Comparison of ENCODE assay signal across 1 cellular context in the genomic region with DNA sequence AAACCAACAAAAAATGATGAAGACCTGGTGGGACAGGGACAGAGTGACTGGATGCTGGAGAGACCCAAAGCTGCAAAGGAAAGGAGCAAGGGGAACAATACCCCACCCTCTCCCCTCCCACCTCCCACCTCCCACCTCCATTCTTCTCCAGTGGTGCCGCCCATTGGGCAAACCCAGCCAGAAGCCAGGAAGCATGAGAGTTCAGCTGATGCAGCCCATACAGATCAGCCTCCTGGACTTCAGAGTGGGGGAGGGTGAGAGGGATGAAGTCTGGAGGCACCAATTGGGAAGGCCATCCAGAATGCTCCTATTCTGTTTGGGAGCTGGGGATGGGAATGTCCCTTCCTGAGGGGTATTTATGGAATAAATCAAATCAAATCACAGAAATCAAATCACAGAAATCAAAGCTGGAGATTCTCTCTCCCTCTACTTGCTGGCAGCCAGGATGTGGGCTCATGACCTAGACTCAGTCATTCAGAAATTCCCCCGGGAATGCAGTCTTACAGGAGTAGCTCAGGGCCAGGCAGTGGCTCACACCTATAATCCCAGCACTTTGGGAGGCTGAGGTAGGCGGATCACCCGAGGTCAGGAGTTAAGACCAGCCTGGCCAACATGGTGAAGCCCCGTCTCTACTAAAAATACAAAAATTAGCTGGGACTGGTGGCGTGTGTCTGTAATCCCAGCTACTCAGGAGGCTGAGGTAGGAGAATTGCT.
TF ChIP-seq lines count a peak whose summit lies in the region.

No MANE protein-coding gene starts in this region.

TF ChIP-seq in IMR-90, 13 proteins besides CTCF, POLR2A, EP300 and RAD21:
- TF ChIP-seq MXI1 (IDR thresholded peaks at IDR 0.05; ENCODE audit: borderline replicate concordance, low read depth, low read length) (no peak), RCOR1 (IDR thresholded peaks at IDR 0.05; ENCODE audit: insufficient replicate concordance, low read length) (no peak), RFX5 (IDR thresholded peaks at IDR 0.05; ENCODE audit: low read depth, low read length) (no peak), MAFK (IDR thresholded peaks at IDR 0.05; ENCODE audit: low read depth, low read length) (no peak), FOS (IDR thresholded peaks at IDR 0.05; ENCODE audit: low read depth, low read length) (no peak), BHLHE40 (IDR thresholded peaks at IDR 0.05; ENCODE audit: low read depth, low read length) (no peak), CEBPB (IDR thresholded peaks at IDR 0.05; ENCODE audit: low read depth, low read length) (no peak), SMC3 (IDR thresholded peaks at IDR 0.05; ENCODE audit: low read depth, low read length) (no peak), NFE2L2 (IDR thresholded peaks at IDR 0.05; ENCODE audit: low read depth, low read length) (no peak), CHD1 (IDR thresholded peaks at IDR 0.05; ENCODE audit: low read depth, low read length) (no peak), MAZ (IDR thresholded peaks at IDR 0.05; ENCODE audit: borderline replicate concordance, low read depth, low read length) (no peak)
- TF ChIP-seq, protein P1, sequence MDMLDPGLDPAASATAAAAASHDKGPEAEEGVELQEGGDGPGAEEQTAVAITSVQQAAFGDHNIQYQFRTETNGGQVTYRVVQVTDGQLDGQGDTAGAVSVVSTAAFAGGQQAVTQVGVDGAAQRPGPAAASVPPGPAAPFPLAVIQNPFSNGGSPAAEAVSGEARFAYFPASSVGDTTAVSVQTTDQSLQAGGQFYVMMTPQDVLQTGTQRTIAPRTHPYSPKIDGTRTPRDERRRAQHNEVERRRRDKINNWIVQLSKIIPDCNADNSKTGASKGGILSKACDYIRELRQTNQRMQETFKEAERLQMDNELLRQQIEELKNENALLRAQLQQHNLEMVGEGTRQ (IDR thresholded peaks at IDR 0.05; ENCODE audit: low read depth, low read length) = no peak
- TF ChIP-seq, protein P2, sequence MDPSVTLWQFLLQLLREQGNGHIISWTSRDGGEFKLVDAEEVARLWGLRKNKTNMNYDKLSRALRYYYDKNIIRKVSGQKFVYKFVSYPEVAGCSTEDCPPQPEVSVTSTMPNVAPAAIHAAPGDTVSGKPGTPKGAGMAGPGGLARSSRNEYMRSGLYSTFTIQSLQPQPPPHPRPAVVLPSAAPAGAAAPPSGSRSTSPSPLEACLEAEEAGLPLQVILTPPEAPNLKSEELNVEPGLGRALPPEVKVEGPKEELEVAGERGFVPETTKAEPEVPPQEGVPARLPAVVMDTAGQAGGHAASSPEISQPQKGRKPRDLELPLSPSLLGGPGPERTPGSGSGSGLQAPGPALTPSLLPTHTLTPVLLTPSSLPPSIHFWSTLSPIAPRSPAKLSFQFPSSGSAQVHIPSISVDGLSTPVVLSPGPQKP (IDR thresholded peaks at IDR 0.05; ENCODE audit: borderline replicate concordance, low read depth, low read length) = no peak
